Comparison of ENCODE assay signal across 10 cellular contexts in genomic region chr12:116053479-116054195, GRCh38.
DNase-seq lines count a peak whose midpoint lies in the region; ATAC-seq and TF ChIP-seq lines count a peak whose summit lies in the region.
"Had no signal": no experiment of that assay in that cellular context is flagged by ENCODE, and none has a peak within 500 bp of the region (broad histone marks: within the 10 kb centered on the region; RNA-seq: fewer than 3 reads in every experiment).

No MANE protein-coding gene starts in this region.

- TF ChIP-seq CTCF in adrenal gland (IDR thresholded peaks at IDR 0.05) = no peak
- no peak for TF ChIP-seq CTCF in cardiac muscle cell (IDR thresholded peaks at IDR 0.05; ENCODE audit: low read depth, low read length)

- H3K4me1 Mint-ChIP-seq in activated CD4-positive, alpha-beta T cell treated with anti-CD3 and anti-CD28 coated beads, Interleukin-2, amount 10 ng/mL, durations not matched to agents 7 days and 5 days = peaks cover 41% of the 10 kb centered on the region
- peaks cover 67% of the 10 kb centered on the region for H3K4me1 Mint-ChIP-seq in activated naive CD4-positive, alpha-beta T cell treated with anti-CD3 and anti-CD28 coated beads for 36 hours (ENCODE audit: low read depth)

- H3K9me3 ChIP-seq in adrenal gland (replicated peaks in 1 of 3) (no peaks in the 10 kb centered on the region), cardiac muscle cell (ENCODE audit: low read depth) (no peaks in the 10 kb centered on the region)

- H3K27me3 Mint-ChIP-seq in activated CD4-positive, alpha-beta T cell treated with anti-CD3 and anti-CD28 coated beads, Interleukin-2, amount 10 ng/mL, durations not matched to agents 7 days and 5 days = no peaks in the 10 kb centered on the region
- H3K27me3 Mint-ChIP-seq in activated naive CD4-positive, alpha-beta T cell treated with anti-CD3 and anti-CD28 coated beads for 36 hours (ENCODE audit: low read depth) = no peaks in the 10 kb centered on the region
- H3K27me3 Mint-ChIP-seq: naive B cell; stimulated activated naive CD8-positive, alpha-beta T cell treated with anti-CD3 and anti-CD28 coated beads, Interleukin-15, Interleukin-2, amounts not matched to agents 100 ng/mL and 50 ng/mL, for 24 hours had no signal

- H3K9me3 Mint-ChIP-seq in activated CD4-positive, alpha-beta T cell treated with anti-CD3 and anti-CD28 coated beads, Interleukin-2, amount 10 ng/mL, durations not matched to agents 7 days and 5 days = no peaks in the 10 kb centered on the region
- H3K9me3 Mint-ChIP-seq in activated naive CD4-positive, alpha-beta T cell treated with anti-CD3 and anti-CD28 coated beads for 36 hours = no peaks in the 10 kb centered on the region
- H3K9me3 Mint-ChIP-seq: naive B cell; stimulated activated naive CD8-positive, alpha-beta T cell treated with anti-CD3 and anti-CD28 coated beads, Interleukin-15, Interleukin-2, amounts not matched to agents 100 ng/mL and 50 ng/mL, for 24 hours had no signal

- no peak overlapping the region for H3K4me3 ChIP-seq in adrenal gland
- H3K4me3 ChIP-seq in cardiac muscle cell = no peak overlapping the region

- CTCF ChIA-PET in activated CD4-positive, alpha-beta T cell treated with anti-CD3 and anti-CD28 coated beads, Interleukin-2, amount 10 ng/mL, durations not matched to agents 7 days and 5 days (lab: Charles Lee) = interaction anchor here (1.3 kb wide), 1 partner anchor 20 kb away, joined by 3 read pairs; no protein-coding TSS in a partner anchor
- CTCF ChIA-PET in activated naive CD4-positive, alpha-beta T cell treated with anti-CD3 and anti-CD28 coated beads for 36 hours (lab: Charles Lee) = interaction anchor here (0.6 to 1.3 kb wide), 2 partner anchors 183 to 1804 kb away, joined by 3 read pairs; no protein-coding TSS in a partner anchor

- peaks cover 27 to 56% of the 10 kb centered on the region in 2 donors for H3K4me1 ChIP-seq in adrenal gland (replicated peaks in 1 of 2)
- peaks cover 33% of the 10 kb centered on the region for H3K4me1 ChIP-seq in cardiac muscle cell (ENCODE audit: low read depth)

- H3K27ac ChIP-seq in adrenal gland (peak overlapping the region in 4 of 5 donors; percentile 46 to 79 (median 62)), cardiac muscle cell (peak overlapping the region; percentile 15)

- H3K4me3 Mint-ChIP-seq in activated CD4-positive, alpha-beta T cell treated with anti-CD3 and anti-CD28 coated beads, Interleukin-2, amount 10 ng/mL, durations not matched to agents 7 days and 5 days = no peak overlapping the region
- no peak overlapping the region for H3K4me3 Mint-ChIP-seq in activated naive CD4-positive, alpha-beta T cell treated with anti-CD3 and anti-CD28 coated beads for 36 hours
- H3K4me3 Mint-ChIP-seq: naive B cell; stimulated activated naive CD8-positive, alpha-beta T cell treated with anti-CD3 and anti-CD28 coated beads, Interleukin-15, Interleukin-2, amounts not matched to agents 100 ng/mL and 50 ng/mL, for 24 hours had no signal

- intact Hi-C loops in adrenal gland (cut with DNase I) (no loop called here), posterior vena cava (cut with DNase I) (no loop called here)
- intact Hi-C loops in activated naive CD4-positive, alpha-beta T cell treated with anti-CD3 and anti-CD28 coated beads for 36 hours (cut with micrococcal nuclease) = no loop called here

- POLR2A ChIA-PET in activated CD4-positive, alpha-beta T cell treated with anti-CD3 and anti-CD28 coated beads, Interleukin-2, amount 10 ng/mL, durations not matched to agents 7 days and 5 days (lab: Charles Lee) = no interaction called here

- H3K27me3 ChIP-seq in adrenal gland (no peaks in the 10 kb centered on the region), cardiac muscle cell (no peaks in the 10 kb centered on the region)

- DNase-seq in ELR (ENCODE audit: low read depth) (peak; percentile 55), adrenal gland (peak; percentile 40 to 83 (median 66)), cardiac muscle cell (ENCODE audit: low read depth in 1 of 2, low spot score in 1 of 2) (peak in 1 of 2 donors; percentile 97), posterior vena cava (ENCODE audit: low spot score) (peak; percentile 81), SKM-1 (lab: John Stamatoyannopoulos, UW; ENCODE audit: unreplicated experiment) (no peak)
- DNase-seq in activated CD4-positive, alpha-beta T cell treated with anti-CD3 and anti-CD28 coated beads, Interleukin-2, amount 10 ng/mL, durations not matched to agents 7 days and 5 days = no peak
- no peak for DNase-seq in activated naive CD4-positive, alpha-beta T cell treated with anti-CD3 and anti-CD28 coated beads for 36 hours
- DNase-seq: naive B cell had no signal

- peaks cover 3% of the 10 kb centered on the region for H3K36me3 Mint-ChIP-seq in activated CD4-positive, alpha-beta T cell treated with anti-CD3 and anti-CD28 coated beads, Interleukin-2, amount 10 ng/mL, durations not matched to agents 7 days and 5 days (ENCODE audit: low read depth)
- H3K36me3 Mint-ChIP-seq in activated naive CD4-positive, alpha-beta T cell treated with anti-CD3 and anti-CD28 coated beads for 36 hours (ENCODE audit: low read depth) = no peaks in the 10 kb centered on the region
- H3K36me3 Mint-ChIP-seq: naive B cell had no signal

- no peaks in the 10 kb centered on the region for H3K36me3 ChIP-seq in adrenal gland (replicated peaks in 1 of 2)
- no peaks in the 10 kb centered on the region for H3K36me3 ChIP-seq in cardiac muscle cell

- ATAC-seq in HG03439 (IDR thresholded peaks at IDR 0.05; ENCODE audit: unreplicated experiment) = no peak

- no peak overlapping the region for H3K27ac Mint-ChIP-seq in activated CD4-positive, alpha-beta T cell treated with anti-CD3 and anti-CD28 coated beads, Interleukin-2, amount 10 ng/mL, durations not matched to agents 7 days and 5 days
- no peak overlapping the region for H3K27ac Mint-ChIP-seq in activated naive CD4-positive, alpha-beta T cell treated with anti-CD3 and anti-CD28 coated beads for 36 hours
- H3K27ac Mint-ChIP-seq: stimulated activated naive CD8-positive, alpha-beta T cell treated with anti-CD3 and anti-CD28 coated beads, Interleukin-15, Interleukin-2, amounts not matched to agents 100 ng/mL and 50 ng/mL, for 24 hours had no signal

- 14 to 18% (median 16%) methylated on average over 3 of the region's 3 CpGs for WGBS in adrenal gland, 4 donors

- no peak for TF ChIP-seq POLR2A in adrenal gland (IDR thresholded peaks at IDR 0.05)

Comparison
In these comparisons a context has a peak if more than half of its experiments do, and no peak if none do; other contexts are left out.
1. DNase-seq: peak in ELR (single experiment), adrenal gland (7 of 7) and posterior vena cava (single experiment); none in SKM-1 (single experiment), activated CD4-positive, alpha-beta T cell treated with anti-CD3 and anti-CD28 coated beads, Interleukin-2, amount 10 ng/mL, durations not matched to agents 7 days and 5 days (single experiment) and activated naive CD4-positive, alpha-beta T cell treated with anti-CD3 and anti-CD28 coated beads for 36 hours (single experiment).